ENCODE assay signal across 18 cellular contexts in genomic region chr1:32681501-32681900, GRCh38. TPM values are rescaled to one million over a fixed set of nuclear protein-coding genes. Genes with fewer than 3 reads are reported as not detected.
DNase-seq lines count a peak whose midpoint lies in the region; ATAC-seq and TF ChIP-seq lines count a peak whose summit lies in the region.
"Had no signal": no experiment of that assay in that cellular context is flagged by ENCODE, and none has a peak within 500 bp of the region (broad histone marks: within the 10 kb centered on the region; RNA-seq: fewer than 3 reads in every experiment).

No MANE protein-coding gene starts in this region.

- no peaks in the 10 kb centered on the region for H3K9me3 ChIP-seq in upper lobe of right lung
- H3K9me3 ChIP-seq: A549 had no signal

- H3K4me1 ChIP-seq in upper lobe of right lung, result peaks cover 29% of the 10 kb centered on the region
- H3K4me1 ChIP-seq: A549 had no signal

- H3K27ac Mint-ChIP-seq in activated naive CD8-positive, alpha-beta T cell treated with anti-CD3 and anti-CD28 coated beads for 36 hours, result peak overlapping the region; percentile 26
- H3K27ac Mint-ChIP-seq in activated naive CD8-positive, alpha-beta T cell treated with anti-CD3 and anti-CD28 coated beads, Interleukin-2, amount 50 U/mL, for 24 hours, result no peak overlapping the region
- H3K27ac Mint-ChIP-seq in mesothelial cell of epicardium, result peak overlapping the region; percentile 58
- H3K27ac Mint-ChIP-seq: natural killer cell treated with Interleukin-12 subunit alpha and Interleukin-12 subunit beta and Interleukin-15 and Interleukin-18, amount 100 ng/mL, for 72 hours had no signal

- H3K4me3 ChIP-seq in fibroblast of the aortic adventitia (ENCODE audit: low read depth, low read length) (no peak overlapping the region), upper lobe of right lung (no peak overlapping the region)
- H3K4me3 ChIP-seq: A549 had no signal

- peak overlapping the region; percentile 49 for H3K27ac ChIP-seq in upper lobe of right lung
- H3K27ac ChIP-seq: A549 had no signal

- H3K4me3 Mint-ChIP-seq in activated naive CD8-positive, alpha-beta T cell treated with anti-CD3 and anti-CD28 coated beads for 36 hours, result no peak overlapping the region
- no peak overlapping the region for H3K4me3 Mint-ChIP-seq in activated naive CD8-positive, alpha-beta T cell treated with anti-CD3 and anti-CD28 coated beads, Interleukin-2, amount 50 U/mL, for 24 hours
- H3K4me3 Mint-ChIP-seq in mesothelial cell of epicardium, result no peak overlapping the region
- H3K4me3 Mint-ChIP-seq: activated naive CD8-positive, alpha-beta T cell; central memory CD8-positive, alpha-beta T cell; natural killer cell treated with Interleukin-12 subunit alpha and Interleukin-12 subunit beta and Interleukin-15 and Interleukin-18, amount 100 ng/mL, for 72 hours had no signal

- no peaks in the 10 kb centered on the region for H3K27me3 ChIP-seq in upper lobe of right lung

- peaks cover 16% of the 10 kb centered on the region for H3K4me1 Mint-ChIP-seq in activated naive CD8-positive, alpha-beta T cell treated with anti-CD3 and anti-CD28 coated beads for 36 hours
- H3K4me1 Mint-ChIP-seq in activated naive CD8-positive, alpha-beta T cell treated with anti-CD3 and anti-CD28 coated beads, Interleukin-2, amount 50 U/mL, for 24 hours, result peaks cover 12% of the 10 kb centered on the region
- H3K4me1 Mint-ChIP-seq in mesothelial cell of epicardium, result no peaks in the 10 kb centered on the region
- H3K4me1 Mint-ChIP-seq: central memory CD8-positive, alpha-beta T cell had no signal

- H3K9me3 Mint-ChIP-seq in activated naive CD8-positive, alpha-beta T cell treated with anti-CD3 and anti-CD28 coated beads for 36 hours, result no peaks in the 10 kb centered on the region
- H3K9me3 Mint-ChIP-seq in activated naive CD8-positive, alpha-beta T cell treated with anti-CD3 and anti-CD28 coated beads, Interleukin-2, amount 50 U/mL, for 24 hours, result no peaks in the 10 kb centered on the region
- no peaks in the 10 kb centered on the region for H3K9me3 Mint-ChIP-seq in mesothelial cell of epicardium
- H3K9me3 Mint-ChIP-seq: central memory CD8-positive, alpha-beta T cell; natural killer cell treated with Interleukin-12 subunit alpha and Interleukin-12 subunit beta and Interleukin-15 and Interleukin-18, amount 100 ng/mL, for 72 hours had no signal

- TF ChIP-seq CTCF in fibroblast of the aortic adventitia (IDR thresholded peaks at IDR 0.05; ENCODE audit: insufficient read depth, low read length) (no peak), mesothelial cell of epicardium (IDR thresholded peaks at IDR 0.05; ENCODE audit: unreplicated experiment) (no peak), upper lobe of right lung (IDR thresholded peaks at IDR 0.05) (no peak)

- H3K36me3 ChIP-seq in upper lobe of right lung, result peaks cover 84% of the 10 kb centered on the region

- no peak for DNase-seq in activated naive CD8-positive, alpha-beta T cell treated with anti-CD3 and anti-CD28 coated beads for 36 hours
- DNase-seq in activated naive CD8-positive, alpha-beta T cell treated with anti-CD3 and anti-CD28 coated beads, Interleukin-2, amount 50 U/mL, for 24 hours, result no peak
- peak; percentile 72 for DNase-seq in fibroblast of the aortic adventitia (ENCODE audit: low read depth)
- no peak for DNase-seq in mesothelial cell of epicardium (ENCODE audit: low spot score in 2 of 2, unreplicated experiment in 2 of 2)
- DNase-seq in upper lobe of right lung, result no peak
- no peak for DNase-seq in KG1 (lab: John Stamatoyannopoulos, UW)
- no peak for DNase-seq in NAMALWA (ENCODE audit: low spot score)
- DNase-seq: activated CD4-positive, alpha-beta T cell treated with anti-CD3 and anti-CD28 coated beads for 1 hour; Kasumi-1; NCI-H1436 treated with DMSO at 0.1 percent for 48 hours; NCI-H226; SHP77 treated with DMSO at 0.1 percent for 48 hours; stimulated activated CD4-positive, alpha-beta T cell treated with anti-CD3 and anti-CD28 coated beads, Interleukin-1b, Interleukin-23, amount 100 ng/mL, for 48 hours had no signal

- peaks cover 40% of the 10 kb centered on the region for H3K36me3 Mint-ChIP-seq in activated naive CD8-positive, alpha-beta T cell treated with anti-CD3 and anti-CD28 coated beads for 36 hours
- peaks cover 66% of the 10 kb centered on the region for H3K36me3 Mint-ChIP-seq in activated naive CD8-positive, alpha-beta T cell treated with anti-CD3 and anti-CD28 coated beads, Interleukin-2, amount 50 U/mL, for 24 hours (ENCODE audit: low read depth)
- peaks cover 37% of the 10 kb centered on the region for H3K36me3 Mint-ChIP-seq in mesothelial cell of epicardium

- no peaks in the 10 kb centered on the region for H3K27me3 Mint-ChIP-seq in activated naive CD8-positive, alpha-beta T cell treated with anti-CD3 and anti-CD28 coated beads for 36 hours
- H3K27me3 Mint-ChIP-seq in activated naive CD8-positive, alpha-beta T cell treated with anti-CD3 and anti-CD28 coated beads, Interleukin-2, amount 50 U/mL, for 24 hours, result no peaks in the 10 kb centered on the region
- H3K27me3 Mint-ChIP-seq in mesothelial cell of epicardium (ENCODE audit: low read depth), result no peaks in the 10 kb centered on the region
- H3K27me3 Mint-ChIP-seq: activated naive CD8-positive, alpha-beta T cell; central memory CD8-positive, alpha-beta T cell; natural killer cell treated with Interleukin-12 subunit alpha and Interleukin-12 subunit beta and Interleukin-15 and Interleukin-18, amount 100 ng/mL, for 72 hours had no signal

- intact Hi-C loops in upper lobe of right lung (cut with DNase I), result no loop called here

- ATAC-seq in activated naive CD8-positive, alpha-beta T cell treated with anti-CD3 and anti-CD28 coated beads, Interleukin-2, amount 50 U/mL, for 24 hours, result no peak
- ATAC-seq in upper lobe of right lung (peak; percentile 60), GM21381 (IDR thresholded peaks at IDR 0.05; ENCODE audit: unreplicated experiment) (no peak)
- ATAC-seq: A549; natural killer cell treated with Interleukin-12 subunit alpha and Interleukin-12 subunit beta and Interleukin-15 and Interleukin-18, amount 100 ng/mL, for 72 hours had no signal

RNA-seq across cellular contexts. Expression of gene SYNC, which starts 21.1 kb away (rescaled TPM):
- total RNA-seq in activated naive CD8-positive, alpha-beta T cell treated with anti-CD3 and anti-CD28 coated beads for 36 hours, result not detected
- 141 and 240 TPM in 2 replicates for total RNA-seq in fibroblast of the aortic adventitia (ENCODE audit: low replicate concordance)
- total RNA-seq in mesothelial cell of epicardium, result 3.9 to 4.5 TPM (median 4.0 TPM) in 3 replicates
- 16.9 TPM for total RNA-seq in upper lobe of right lung
- total RNA-seq: natural killer cell treated with Interleukin-12 subunit alpha and Interleukin-12 subunit beta and Interleukin-15 and Interleukin-18, amount 100 ng/mL, for 72 hours had no signal

RNA-seq across cellular contexts. Expression of gene RBBP4, which starts 30.5 kb away (rescaled TPM):
- total RNA-seq in activated naive CD8-positive, alpha-beta T cell treated with anti-CD3 and anti-CD28 coated beads for 36 hours, result 100 to 1,000 TPM; 313 to 317 TPM
- 67.7 and 109 TPM in 2 replicates for total RNA-seq in fibroblast of the aortic adventitia (ENCODE audit: low replicate concordance)
- 387 to 395 TPM (median 388 TPM) in 3 replicates for total RNA-seq in mesothelial cell of epicardium
- 156 TPM for total RNA-seq in upper lobe of right lung

RNA-seq across cellular contexts. Expression of gene ZBTB8OS, which starts 31.2 kb away (rescaled TPM):
- total RNA-seq in activated naive CD8-positive, alpha-beta T cell treated with anti-CD3 and anti-CD28 coated beads for 36 hours, result 10 to 100 TPM; 64.5 to 69.9 TPM
- total RNA-seq in fibroblast of the aortic adventitia (ENCODE audit: low replicate concordance) (34.6 and 40.0 TPM in 2 replicates), mesothelial cell of epicardium (37.8 to 41.3 TPM (median 39.3 TPM) in 3 replicates), upper lobe of right lung (47.8 TPM)
